15 cellular contexts compared by ENCODE assay signal in genomic region chr7:7819442-7820247, GRCh38.
DNase-seq lines count a peak whose midpoint lies in the region; ATAC-seq and TF ChIP-seq lines count a peak whose summit lies in the region.
"Had no signal": no experiment of that assay in that cellular context is flagged by ENCODE, and none has a peak within 500 bp of the region (broad histone marks: within the 10 kb centered on the region; RNA-seq: fewer than 3 reads in every experiment).

No MANE protein-coding gene starts in this region.

- DNase-seq in glomerular visceral epithelial cell (ENCODE audit: extremely low spot score), result peak; percentile 4
- DNase-seq in SIG-M5 treated with dmso at 0.1 percent for 504 hours (lab: John Stamatoyannopoulos, UW; ENCODE audit: unreplicated experiment), result no peak
- DNase-seq in posterior vena cava (ENCODE audit: low spot score), result no peak
- no peak for DNase-seq in SK-N-DZ (ENCODE audit: low spot score)
- DNase-seq in MM.1S, result no peak
- DNase-seq: activated T-cell treated with anti-CD3 and anti-CD28 coated beads, Interleukin-2, amount 50 U/mL, for 4 hours; brain microvascular endothelial cell; CD4-positive, CD25-positive, alpha-beta regulatory T cell; KBM-7; RPMI8226; trophoblast cell had no signal

- H3K36me3 ChIP-seq in MM.1S (replicated peaks; ENCODE audit: insufficient read depth, low read length), result no peaks in the 10 kb centered on the region
- H3K36me3 ChIP-seq: brain microvascular endothelial cell, right atrium auricular region had no signal

- no peak overlapping the region for H3K9ac ChIP-seq in MM.1S (ENCODE audit: low read length)

- H3K79me2 ChIP-seq in MM.1S (ENCODE audit: low read length), result no peaks in the 10 kb centered on the region

- TF ChIP-seq CTCF in MM.1S (IDR thresholded peaks at IDR 0.05; ENCODE audit: low read length), result no peak

- H3F3A ChIP-seq in MM.1S (ENCODE audit: insufficient read depth, low read length), result peaks cover 34% of the 10 kb centered on the region

- H3K9me3 ChIP-seq in MM.1S (replicated peaks; ENCODE audit: insufficient read depth, low read length), result no peaks in the 10 kb centered on the region
- H3K9me3 ChIP-seq: right atrium auricular region had no signal

- H3K9me2 ChIP-seq in MM.1S (replicated peaks; ENCODE audit: insufficient read depth, low read length), result no peaks in the 10 kb centered on the region

- H2AFZ ChIP-seq in MM.1S (ENCODE audit: low read length), result no peak overlapping the region

- no peaks in the 10 kb centered on the region for H4K20me1 ChIP-seq in MM.1S (ENCODE audit: insufficient read depth, low read length)

- no peak overlapping the region for H3K27ac ChIP-seq in MM.1S (ENCODE audit: low read length)
- H3K27ac ChIP-seq: brain microvascular endothelial cell, right atrium auricular region had no signal

- H3K4me1 ChIP-seq in MM.1S (ENCODE audit: low read length), result peaks cover 62% of the 10 kb centered on the region
- H3K4me1 ChIP-seq: right atrium auricular region had no signal

- no peak overlapping the region for H3K4me2 ChIP-seq in MM.1S (ENCODE audit: low read depth, low read length)

- intact Hi-C loops in posterior vena cava (cut with DNase I), result no loop called here

- H3K4me3 ChIP-seq in MM.1S (ENCODE audit: low read length), result no peak overlapping the region
- H3K4me3 ChIP-seq: right atrium auricular region had no signal

- H3K27me3 ChIP-seq in MM.1S (replicated peaks; ENCODE audit: insufficient read depth, low read length), result no peaks in the 10 kb centered on the region
- H3K27me3 ChIP-seq: brain microvascular endothelial cell, right atrium auricular region had no signal

- ATAC-seq in GM18868 (IDR thresholded peaks at IDR 0.05; ENCODE audit: unreplicated experiment) (peak; percentile 24), GM21529 (IDR thresholded peaks at IDR 0.05; ENCODE audit: unreplicated experiment) (peak; percentile 44), HG03135 (IDR thresholded peaks at IDR 0.05; ENCODE audit: unreplicated experiment) (peak; percentile 51)
